In the genomic region with DNA sequence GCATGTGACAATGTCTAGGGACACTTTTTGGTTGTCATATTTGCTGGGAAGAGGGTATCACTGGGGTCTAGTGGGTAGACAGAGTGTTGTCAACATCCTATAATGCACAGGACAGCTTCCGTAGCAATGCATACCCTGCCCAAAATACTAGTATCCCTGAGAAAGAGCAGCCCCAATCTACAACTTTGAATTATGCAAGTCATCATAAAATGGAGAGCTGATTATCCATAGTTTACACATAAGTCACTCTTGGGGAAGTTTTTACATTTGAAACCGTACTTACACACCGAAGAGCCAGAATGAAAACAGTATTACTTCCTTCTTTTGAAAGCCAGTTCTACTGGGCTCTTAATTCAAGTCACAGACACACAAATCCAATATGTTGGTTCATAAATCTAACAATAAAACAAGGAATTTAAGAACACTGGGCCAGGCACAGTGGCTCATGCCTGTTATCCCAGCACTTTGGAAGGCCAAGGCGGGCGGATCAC, we compare ENCODE assay signal across 1 cellular context.
TF ChIP-seq lines count a peak whose summit lies in the region.

No MANE protein-coding gene starts in this region.

TF ChIP-seq in H1, 55 proteins besides CTCF, POLR2A, EP300 and RAD21:
- TF ChIP-seq RBBP5 (IDR thresholded peaks at IDR 0.05; ENCODE audit: borderline replicate concordance, low read depth, low read length) (no peak), ZNF274 (IDR thresholded peaks at IDR 0.05; ENCODE audit: borderline replicate concordance, extremely low read depth, low read length) (no peak), MAFK (IDR thresholded peaks at IDR 0.05; ENCODE audit: low read depth, low read length) (peak; percentile 26; the same call in 1 of the 2 replicates), NANOG (IDR thresholded peaks at IDR 0.05; ENCODE audit: insufficient read depth, low read depth, low read length, poor library complexity, severe bottlenecking) (no peak), CBX5 (IDR thresholded peaks at IDR 0.05; ENCODE audit: low read depth, low read length) (no peak)
